Comparison of ENCODE assay signal across 8 cellular contexts in genomic region chr2:23760746-23761145, GRCh38.
A peak's percentile ranks its signal among the peaks of the same experiment; 100 is the strongest.
DNase-seq lines count a peak whose midpoint lies in the region; ATAC-seq and TF ChIP-seq lines count a peak whose summit lies in the region.
"Had no signal": no experiment of that assay in that cellular context is flagged by ENCODE, and none has a peak within 500 bp of the region (broad histone marks: within the 10 kb centered on the region; RNA-seq: fewer than 3 reads in every experiment).

No MANE protein-coding gene starts in this region.

- no peak overlapping the region for H3K14ac ChIP-seq in H9 (ENCODE audit: insufficient read depth, low read length)

- DNase-seq in H9 (no peak), NCI-H69 (lab: John Stamatoyannopoulos, UW) (peak; percentile 37), erythroblast (lab: John Stamatoyannopoulos, UW) (peak; percentile 7 to 34), skeletal muscle cell (ENCODE audit: low read depth) (peak; percentile 30), Ammon's horn (ENCODE audit: low spot score) (no peak)

- H3K9me3 ChIP-seq in H9 (ENCODE audit: control insufficient read depth, low read depth, low read length), result no peaks in the 10 kb centered on the region

- H3K18ac ChIP-seq in H9 (ENCODE audit: insufficient read length, low read depth, low read length), result no peak overlapping the region

- H3K4me3 ChIP-seq in skeletal muscle cell (ENCODE audit: low read depth, low read length), result no peak overlapping the region

- no peak overlapping the region for H3K4me3 Mint-ChIP-seq in H9
- H3K4me3 Mint-ChIP-seq: T-helper 1 cell treated with Interleukin-12 subunit alpha and Interleukin-12 subunit beta and Interleukin-4 antibody, amounts not matched to agents 30 μg/mL and 1 μg/mL, for 36 hours had no signal

- no peak overlapping the region for H3K9ac ChIP-seq in H9 (ENCODE audit: extremely low read depth, insufficient read length, low read length)

- no peaks in the 10 kb centered on the region for H3K27me3 Mint-ChIP-seq in H9 (ENCODE audit: low read depth)

- no peak overlapping the region for H2AFZ ChIP-seq in H9 (ENCODE audit: low read length)

- H2BK12ac ChIP-seq in H9 (ENCODE audit: insufficient read length, low read depth, low read length), result no peak overlapping the region

- H2BK15ac ChIP-seq in H9 (ENCODE audit: low read depth, low read length), result no peak overlapping the region

- no peak overlapping the region for H2BK120ac ChIP-seq in H9 (ENCODE audit: low read depth, low read length, poor library complexity, severe bottlenecking)

- no peak overlapping the region for H3K27ac Mint-ChIP-seq in H9
- H3K27ac Mint-ChIP-seq: T-helper 1 cell treated with Interleukin-12 subunit alpha and Interleukin-12 subunit beta and Interleukin-4 antibody, amounts not matched to agents 30 μg/mL and 1 μg/mL, for 36 hours had no signal

- H3K4ac ChIP-seq in H9 (ENCODE audit: low read depth, low read length), result no peak overlapping the region

- H3K9me3 Mint-ChIP-seq in H9, result no peaks in the 10 kb centered on the region
- H3K9me3 Mint-ChIP-seq: T-helper 1 cell treated with Interleukin-12 subunit alpha and Interleukin-12 subunit beta and Interleukin-4 antibody, amounts not matched to agents 30 μg/mL and 1 μg/mL, for 36 hours had no signal

- no peak overlapping the region for H2BK20ac ChIP-seq in H9 (ENCODE audit: low read depth, low read length, poor library complexity, severe bottlenecking)

- no peak overlapping the region for H2AK5ac ChIP-seq in H9 (ENCODE audit: insufficient read length, low read length)

- no peak overlapping the region for H2BK5ac ChIP-seq in H9 (ENCODE audit: insufficient read length, low read length)

- no peak overlapping the region for H3K27ac ChIP-seq in H9 (ENCODE audit: insufficient read length, low read depth, low read length)

- no peaks in the 10 kb centered on the region for H3K79me1 ChIP-seq in H9 (ENCODE audit: insufficient read depth, low read depth, low read length, poor library complexity, severe bottlenecking)

- H3K27me3 ChIP-seq in H9 (ENCODE audit: insufficient read depth, low read length), result no peaks in the 10 kb centered on the region

- H4K5ac ChIP-seq in H9 (ENCODE audit: insufficient read length, low read depth, low read length), result no peak overlapping the region

- H3K4me1 Mint-ChIP-seq in H9, result peaks cover 17 to 19% of the 10 kb centered on the region in 2 experiments

- H3K23me2 ChIP-seq in H9 (ENCODE audit: insufficient read length, low read depth, low read length, poor library complexity, severe bottlenecking), result no peaks in the 10 kb centered on the region

- H4K91ac ChIP-seq in H9 (ENCODE audit: insufficient read length, low read depth, low read length), result no peak overlapping the region

- no peak overlapping the region for H4K8ac ChIP-seq in H9 (replicated peaks; ENCODE audit: insufficient read length, low read depth, low read length)

- H3K56ac ChIP-seq in H9 (ENCODE audit: insufficient read length, low read depth, low read length), result no peak overlapping the region

- WGBS in H9 (ENCODE audit: extremely low coverage, insufficient read length, low lambda C conversion rate), result no CpG with 5 or more reads among the region's 4 CpGs

- H4K20me1 ChIP-seq in H9 (ENCODE audit: control insufficient read depth, insufficient read depth, insufficient read length), result no peaks in the 10 kb centered on the region

- ATAC-seq in GM19328 (IDR thresholded peaks at IDR 0.05; ENCODE audit: unreplicated experiment) (no peak), esophagus mucosa (no peak)

- no peak overlapping the region for H3K4me2 ChIP-seq in H9 (ENCODE audit: insufficient read depth, insufficient read length, low read length)

- H3K4me1 ChIP-seq in H9 (ENCODE audit: insufficient read depth, low read length), result no peaks in the 10 kb centered on the region

- no peak overlapping the region for H3T11ph ChIP-seq in H9 (ENCODE audit: low read length)

- TF ChIP-seq POLR2A in erythroblast (IDR thresholded peaks at IDR 0.05; ENCODE audit: low read length), result no peak

- H3K79me2 ChIP-seq in H9 (ENCODE audit: insufficient read depth, low read length), result no peaks in the 10 kb centered on the region

- no peak overlapping the region for H3K23ac ChIP-seq in H9 (ENCODE audit: insufficient read length, low read depth, low read length)

- H3K36me3 Mint-ChIP-seq in H9 (ENCODE audit: insufficient read depth in 1 of 3, low read depth in 3 of 3), result peaks cover 2 to 15% (median 10%) of the 10 kb centered on the region in 3 experiments; a peak in 5 of 7 replicates

- TF ChIP-seq CTCF in H9 (conservative IDR thresholded peaks at IDR 0.05), result peak; percentile 43; the same call in 2 of the 3 replicates

Comparison
In these comparisons a context has a peak if more than half of its experiments do, and no peak if none do; other contexts are left out.
1. DNase-seq: peak in NCI-H69 (single experiment), erythroblast (2 of 2) and skeletal muscle cell (single experiment); none in H9 (single experiment) and Ammon's horn (single experiment).